Comparison of ENCODE assay signal across 15 cellular contexts in the genomic region with DNA sequence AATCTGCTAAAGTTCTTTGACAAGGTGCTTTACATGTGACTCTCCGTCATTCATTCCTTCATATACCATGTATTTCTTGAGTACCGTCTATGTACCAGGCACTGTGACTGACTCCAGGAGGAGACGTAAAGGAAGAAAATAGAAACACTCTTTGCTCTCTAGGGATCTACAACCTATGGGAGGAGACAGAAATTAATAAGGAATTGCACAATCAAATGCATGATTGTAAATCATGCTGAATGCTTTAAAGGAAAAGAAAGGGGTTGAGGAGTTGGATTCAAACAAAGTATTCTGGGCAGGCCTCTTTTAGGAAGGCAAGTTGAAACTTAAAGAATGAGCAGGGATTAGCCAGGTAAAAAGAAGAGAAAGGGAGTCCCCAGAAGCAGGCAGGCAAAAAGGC.
DNase-seq lines count a peak whose midpoint lies in the region; ATAC-seq and TF ChIP-seq lines count a peak whose summit lies in the region.
"Had no signal": no experiment of that assay in that cellular context is flagged by ENCODE, and none has a peak within 500 bp of the region (broad histone marks: within the 10 kb centered on the region; RNA-seq: fewer than 3 reads in every experiment).

No MANE protein-coding gene starts in this region.

- H3K27ac Mint-ChIP-seq in endothelial cell (ENCODE audit: unreplicated experiment) = peak overlapping the region; percentile 5
- H3K27ac Mint-ChIP-seq: activated CD8-positive, alpha-beta memory T cell treated with anti-CD3 and anti-CD28 coated beads, Interleukin-2, amount 10 ng/mL, durations not matched to agents 7 days and 5 days had no signal

- H3K4me1 ChIP-seq in PC-9 (replicated peaks; ENCODE audit: insufficient read depth) (peaks cover 27% of the 10 kb centered on the region), muscle layer of duodenum (ENCODE audit: control insufficient read depth in 1 of 2, insufficient read depth in 2 of 2, low read length in 2 of 2) (peaks cover 24 to 25% of the 10 kb centered on the region in 2 donors), thyroid gland (peaks cover 20 to 26% of the 10 kb centered on the region in 2 donors)

- DNase-seq in PC-9 (no peak), endothelial cell (ENCODE audit: low spot score) (no peak), thyroid gland (no peak), GM10266 (ENCODE audit: extremely low spot score) (no peak), GDM1 (lab: John Stamatoyannopoulos, UW) (no peak), medulla oblongata (ENCODE audit: extremely low spot score) (no peak)
- DNase-seq: activated CD8-positive, alpha-beta memory T cell treated with anti-CD3 and anti-CD28 coated beads, Interleukin-2, amount 10 ng/mL, durations not matched to agents 7 days and 5 days; COR-L47; effector CD8-positive, alpha-beta T cell; NCI-H1105 treated with DMSO at 0.1 percent for 48 hours; NCI-H526; SHP77 had no signal

- peaks cover 4% of the 10 kb centered on the region for H3K36me3 Mint-ChIP-seq in endothelial cell (ENCODE audit: low read depth, unreplicated experiment)

- H3K27me3 Mint-ChIP-seq in endothelial cell (ENCODE audit: unreplicated experiment) = peaks cover 8% of the 10 kb centered on the region
- H3K27me3 Mint-ChIP-seq: activated CD8-positive, alpha-beta memory T cell treated with anti-CD3 and anti-CD28 coated beads, Interleukin-2, amount 10 ng/mL, durations not matched to agents 7 days and 5 days had no signal

- no peaks in the 10 kb centered on the region for H3K27me3 ChIP-seq in PC-9 (ENCODE audit: insufficient read depth, low read depth)
- H3K27me3 ChIP-seq in muscle layer of duodenum (ENCODE audit: low read depth, low read length) = no peaks in the 10 kb centered on the region
- no peaks in the 10 kb centered on the region for H3K27me3 ChIP-seq in thyroid gland

- H3K4me1 Mint-ChIP-seq in endothelial cell (ENCODE audit: unreplicated experiment) = peaks cover 28% of the 10 kb centered on the region

- peak overlapping the region; percentile 9 for H3K4me3 Mint-ChIP-seq in endothelial cell (ENCODE audit: unreplicated experiment)
- H3K4me3 Mint-ChIP-seq: activated CD8-positive, alpha-beta memory T cell treated with anti-CD3 and anti-CD28 coated beads, Interleukin-2, amount 10 ng/mL, durations not matched to agents 7 days and 5 days; GM23338 had no signal

- H3K9me2 ChIP-seq in PC-9 (ENCODE audit: insufficient read depth) = 0 out of 2 replicates have a peak, but pooled peaks cover 4% of the 10 kb centered on the region

- CTCF ChIA-PET in PC-9 (lab: Charles Lee) = no interaction called here

- intact Hi-C loops in PC-9 (cut with micrococcal nuclease; ENCODE audit: unreplicated experiment) = loop anchor here (1.0 kb wide), 1 partner anchor 272 kb away; no protein-coding TSS in a partner anchor
- intact Hi-C loops in thyroid gland (cut with DNase I) = no loop called here

- TF ChIP-seq POLR2A in thyroid gland (IDR thresholded peaks at IDR 0.05) = no peak

- no peak overlapping the region for H3K4me3 ChIP-seq in PC-9
- no peak overlapping the region for H3K4me3 ChIP-seq in muscle layer of duodenum (ENCODE audit: low read depth in 1 of 2, low read length in 2 of 2)
- H3K4me3 ChIP-seq in thyroid gland (replicated peaks in 1 of 3) = no peak overlapping the region
- H3K4me3 ChIP-seq: GM23338 had no signal

- WGBS in thyroid gland, 2 donors = 85 to 91% methylated on average over 3 of the region's 3 CpGs

- no peaks in the 10 kb centered on the region for H3K9me3 Mint-ChIP-seq in endothelial cell (ENCODE audit: unreplicated experiment)
- H3K9me3 Mint-ChIP-seq: GM23338 had no signal

- H3K4me2 ChIP-seq in PC-9 = 0 out of 2 replicates have a peak overlapping the region, but pooled peaks have one; percentile 6

- no peak overlapping the region for H2AFZ ChIP-seq in PC-9

- H3K9me3 ChIP-seq in PC-9 (ENCODE audit: insufficient read depth, low read depth) = no peaks in the 10 kb centered on the region
- H3K9me3 ChIP-seq in muscle layer of duodenum (ENCODE audit: control insufficient read depth in 1 of 2, low read length in 2 of 2) = no peaks in the 10 kb centered on the region
- no peaks in the 10 kb centered on the region for H3K9me3 ChIP-seq in thyroid gland

- no peak for ATAC-seq in GM21786 (IDR thresholded peaks at IDR 0.05; ENCODE audit: unreplicated experiment)
- ATAC-seq: activated CD8-positive, alpha-beta memory T cell treated with anti-CD3 and anti-CD28 coated beads, Interleukin-2, amount 10 ng/mL, durations not matched to agents 7 days and 5 days had no signal

- POLR2A ChIA-PET in PC-9 (lab: Charles Lee; ENCODE audit: unreplicated experiment) = interaction anchor here (0.6 kb wide), 1 partner anchor 59 kb away, joined by 4 read pairs; no protein-coding TSS in a partner anchor

- no peaks in the 10 kb centered on the region for H4K20me1 ChIP-seq in PC-9 (ENCODE audit: insufficient read depth)

- no peaks in the 10 kb centered on the region for H3F3A ChIP-seq in PC-9 (ENCODE audit: insufficient read depth, low read depth)

- H3K36me3 ChIP-seq in PC-9 (ENCODE audit: low read depth) (no peaks in the 10 kb centered on the region), muscle layer of duodenum (ENCODE audit: control insufficient read depth in 1 of 2, insufficient read depth in 2 of 2, low read length in 2 of 2) (no peaks in the 10 kb centered on the region), thyroid gland (no peaks in the 10 kb centered on the region)

- no peak overlapping the region for H3K27ac ChIP-seq in PC-9
- H3K27ac ChIP-seq in muscle layer of duodenum (ENCODE audit: low read length) = peak overlapping the region; percentile 48
- H3K27ac ChIP-seq in thyroid gland = peak overlapping the region in 2 of 3 donors; percentile 19 to 50

- H3K79me2 ChIP-seq in PC-9 (ENCODE audit: low read depth) = no peaks in the 10 kb centered on the region

- TF ChIP-seq CTCF in PC-9 (conservative IDR thresholded peaks at IDR 0.05) = no peak
- no peak for TF ChIP-seq CTCF in endothelial cell (IDR thresholded peaks at IDR 0.05; ENCODE audit: unreplicated experiment)
- TF ChIP-seq CTCF in thyroid gland (IDR thresholded peaks at IDR 0.05) = no peak
- TF ChIP-seq CTCF in GM10266 (IDR thresholded peaks at IDR 0.05; ENCODE audit: control insufficient read depth, insufficient read depth, low read depth, missing control alignments) = no peak

- BruUV-seq in PC-9 (replicated peaks; lab: Mats Ljungman, UMichigan) = no TSS peak
